In the genomic region with DNA sequence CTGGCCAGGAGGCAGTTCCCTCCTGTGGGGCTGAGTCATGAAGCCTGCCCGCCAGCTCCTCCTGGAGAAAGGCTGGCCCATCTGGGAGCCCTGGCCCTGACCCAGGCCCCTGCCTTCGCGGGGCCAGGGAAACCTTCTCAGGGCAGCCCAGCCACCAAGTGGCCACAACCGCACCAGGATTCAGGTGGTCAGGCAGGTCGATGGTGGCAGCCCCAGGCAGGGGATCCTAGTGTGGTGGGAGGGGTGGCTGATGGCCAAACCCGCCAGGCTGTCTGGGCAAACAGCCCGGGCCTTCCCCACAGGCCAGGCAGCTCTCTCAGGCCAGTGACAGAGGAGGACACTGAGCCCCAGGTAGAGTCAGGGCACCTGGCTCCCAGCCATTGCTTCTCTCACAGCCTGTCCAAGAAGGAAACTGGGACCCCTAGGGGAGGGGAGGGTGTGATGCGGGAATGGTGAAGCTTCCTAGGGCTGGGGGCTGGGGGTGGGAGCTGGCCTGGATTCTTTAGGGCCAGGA, we compare ENCODE assay signal across 8 cellular contexts. TPM values are rescaled to one million over a fixed set of nuclear protein-coding genes. Genes with fewer than 3 reads are reported as not detected.
DNase-seq lines count a peak whose midpoint lies in the region; ATAC-seq, FAIRE-seq and TF ChIP-seq lines count a peak whose summit lies in the region.

No MANE protein-coding gene starts in this region.

- no peak for ATAC-seq in HG03520 (IDR thresholded peaks at IDR 0.05; ENCODE audit: unreplicated experiment)
- no peak for ATAC-seq in GM21515 (IDR thresholded peaks at IDR 0.05; ENCODE audit: unreplicated experiment)
- no peak for ATAC-seq in GM19351 (IDR thresholded peaks at IDR 0.05; ENCODE audit: unreplicated experiment)

- H3K4me1 ChIP-seq in OCI-LY1 (ENCODE audit: insufficient read depth, low read length, severe bottlenecking) (peaks cover 28% of the 10 kb centered on the region), skeletal muscle tissue (ENCODE audit: control insufficient read depth in 3 of 3, insufficient read depth in 3 of 3, low read length in 3 of 3) (peaks cover 54 to 73% (median 58%) of the 10 kb centered on the region in 3 donors)

- no peaks in the 10 kb centered on the region for H4K20me1 ChIP-seq in OCI-LY1 (ENCODE audit: insufficient read depth, low read length)

- DNase-seq in GM12864 (ENCODE audit: low read depth): no peak
- peak; percentile 68 for DNase-seq in bronchial epithelial cell (ENCODE audit: low read depth)
- peak; percentile 36 for DNase-seq in inferior parietal cortex (ENCODE audit: extremely low spot score)

- H2AFZ ChIP-seq in OCI-LY1 (ENCODE audit: low read length): no peak overlapping the region

- no peaks in the 10 kb centered on the region for H3F3A ChIP-seq in OCI-LY1 (ENCODE audit: insufficient read depth, low read length)

- H3K9ac ChIP-seq in OCI-LY1 (ENCODE audit: low read length) (peak overlapping the region; percentile 100), skeletal muscle tissue (ENCODE audit: low read depth in 1 of 3, low read length in 3 of 3) (peak overlapping the region; percentile 68 to 93 (median 70))

- peak overlapping the region; percentile 98 for H3K4me2 ChIP-seq in OCI-LY1 (ENCODE audit: low read length)

- FAIRE-seq in bronchial epithelial cell (lab: Jason Lieb, UNC): no peak

- H3K9me3 ChIP-seq in OCI-LY1 (ENCODE audit: low read length) (no peaks in the 10 kb centered on the region), skeletal muscle tissue (ENCODE audit: control insufficient read depth in 3 of 3, low read length in 3 of 3) (no peaks in the 10 kb centered on the region)

- TF ChIP-seq CTCF in GM12864 (IDR thresholded peaks at IDR 0.05; ENCODE audit: low read depth, low read length, missing control alignments) (no peak), OCI-LY1 (IDR thresholded peaks at IDR 0.05; ENCODE audit: low read length) (no peak), bronchial epithelial cell (IDR thresholded peaks at IDR 0.05; ENCODE audit: insufficient read depth, low read length, severe bottlenecking) (no peak)

- H3K27me3 ChIP-seq in OCI-LY1 (ENCODE audit: insufficient read depth, low read length): no peaks in the 10 kb centered on the region
- no peaks in the 10 kb centered on the region for H3K27me3 ChIP-seq in bronchial epithelial cell (ENCODE audit: control insufficient read depth, insufficient read depth, low read length)
- no peaks in the 10 kb centered on the region for H3K27me3 ChIP-seq in skeletal muscle tissue (ENCODE audit: control insufficient read depth in 3 of 3, insufficient read depth in 3 of 3, low read length in 3 of 3)

- H3K36me3 ChIP-seq in OCI-LY1 (ENCODE audit: insufficient read depth, low read length) (peaks cover 12% of the 10 kb centered on the region; the same call in 1 of the 2 replicates), bronchial epithelial cell (ENCODE audit: control insufficient read depth, insufficient read depth, low read length) (peaks cover 11% of the 10 kb centered on the region), skeletal muscle tissue (ENCODE audit: control insufficient read depth in 3 of 3, insufficient read depth in 3 of 3, low read length in 3 of 3) (peaks cover 2 to 15% (median 13%) of the 10 kb centered on the region in 3 donors)

- peak overlapping the region; percentile 44 for H3K27ac ChIP-seq in OCI-LY1 (ENCODE audit: low read depth, low read length, poor library complexity, severe bottlenecking)
- peak overlapping the region; percentile 99 for H3K27ac ChIP-seq in skeletal muscle tissue (ENCODE audit: low read depth, low read length)

- H3K4me3 ChIP-seq in GM12864 (ENCODE audit: low read depth, low read length) (peak overlapping the region; percentile 70), OCI-LY1 (ENCODE audit: low read depth, low read length, poor library complexity, severe bottlenecking) (peak overlapping the region; percentile 76), bronchial epithelial cell (ENCODE audit: low read depth, low read length) (no peak overlapping the region), skeletal muscle tissue (ENCODE audit: low read length in 3 of 3) (peak overlapping the region; percentile 82 to 99 (median 97))

- H3K9me2 ChIP-seq in OCI-LY1 (ENCODE audit: low read depth, low read length): no peaks in the 10 kb centered on the region

- H3K79me2 ChIP-seq in OCI-LY1 (ENCODE audit: insufficient read depth, low read length): peaks cover 8% of the 10 kb centered on the region

RNA-seq across cellular contexts. Expression of a gene that starts 1.2 kb away (rescaled TPM):
- 47.6 and 57.7 TPM in 2 replicates for total RNA-seq in bronchial epithelial cell
- 18.8 TPM for total RNA-seq in skeletal muscle tissue

RNA-seq across cellular contexts. Expression of a gene that starts 7.8 kb away (rescaled TPM):
- total RNA-seq in bronchial epithelial cell (2.0 and 2.6 TPM in 2 replicates), skeletal muscle tissue (8.4 TPM)

RNA-seq across cellular contexts. Expression of a gene that starts 12.3 kb away (rescaled TPM):
- total RNA-seq in bronchial epithelial cell: not detected in 2 replicates
- total RNA-seq in skeletal muscle tissue: not detected

RNA-seq across cellular contexts. Expression of a gene that starts 39.8 kb away (rescaled TPM):
- total RNA-seq in bronchial epithelial cell (32.1 and 66.7 TPM in 2 replicates), skeletal muscle tissue (31.3 TPM)

RNA-seq across cellular contexts. Expression of a gene that starts 40.7 kb away (rescaled TPM):
- 61.3 and 67.7 TPM in 2 replicates for total RNA-seq in bronchial epithelial cell
- total RNA-seq in skeletal muscle tissue: 69.9 TPM
